In the genomic region with DNA sequence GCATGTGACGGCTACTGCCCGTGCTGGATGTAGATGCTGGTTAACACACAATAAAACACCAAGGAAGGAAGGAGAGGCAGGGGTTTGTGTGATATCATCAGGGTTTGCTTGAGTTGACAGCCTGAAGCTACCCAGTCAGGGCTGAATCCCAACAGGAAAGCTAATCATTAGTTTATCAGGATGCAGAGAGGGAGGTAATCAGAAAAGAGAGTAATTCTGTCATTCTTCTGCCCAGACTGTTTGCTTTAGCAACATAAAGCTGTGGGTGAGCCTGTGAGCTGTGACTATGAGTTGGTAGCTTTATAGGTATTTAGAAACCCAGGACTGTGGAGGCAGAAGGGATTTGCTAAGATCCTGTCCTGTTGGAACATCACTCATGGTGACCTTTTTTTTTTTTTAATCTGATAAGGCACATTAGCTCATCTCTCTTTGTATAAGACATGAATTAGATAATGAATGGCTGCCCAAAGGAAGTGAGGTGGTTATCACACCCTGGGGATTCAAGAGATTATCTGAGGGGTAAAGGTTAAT, we compare ENCODE assay signal across 14 cellular contexts.
DNase-seq lines count a peak whose midpoint lies in the region; ATAC-seq, FAIRE-seq and TF ChIP-seq lines count a peak whose summit lies in the region.
"Had no signal": no experiment of that assay in that cellular context is flagged by ENCODE, and none has a peak within 500 bp of the region (broad histone marks: within the 10 kb centered on the region; RNA-seq: fewer than 3 reads in every experiment).

No MANE protein-coding gene starts in this region.

- H3K4me1 Mint-ChIP-seq in endodermal cell = peaks cover 28% of the 10 kb centered on the region
- peaks cover 57% of the 10 kb centered on the region for H3K4me1 Mint-ChIP-seq in nephron progenitor cell
- H3K4me1 Mint-ChIP-seq: activated CD4-positive, alpha-beta T cell treated with anti-CD3 and anti-CD28 coated beads, Interleukin-2, amount 10 ng/mL, durations not matched to agents 24 days and 14 days had no signal

- FAIRE-seq in A549 (lab: Jason Lieb, UNC) = no peak

- H3K36me3 Mint-ChIP-seq in endodermal cell (ENCODE audit: low read depth) (peaks cover 13% of the 10 kb centered on the region), nephron progenitor cell (ENCODE audit: low read depth) (peaks cover 14% of the 10 kb centered on the region)

- POLR2A ChIA-PET in A549 (lab: Yijun Ruan, JAX) = interaction anchor here (0.5 to 1.0 kb wide), 3 partner anchors 55 to 242 kb away, joined by 3 to 5 read pairs (median 3); no protein-coding TSS in a partner anchor

- H3K27me3 Mint-ChIP-seq in endodermal cell (ENCODE audit: insufficient read depth) (no peaks in the 10 kb centered on the region), nephron progenitor cell (ENCODE audit: low read depth, poor library complexity) (peaks cover 2% of the 10 kb centered on the region)

- TF ChIP-seq RAD21 in A549 (conservative IDR thresholded peaks at IDR 0.05 in 1 of 2, IDR thresholded peaks at IDR 0.05 in 1 of 2) = no peak

- no peak for TF ChIP-seq POLR2A in A549 (IDR thresholded peaks at IDR 0.05; ENCODE audit: low read length)

- peak overlapping the region; percentile 64 for H3K4me2 ChIP-seq in A549

- H3K4me3 ChIP-seq in A549 (no peak overlapping the region), endodermal cell (ENCODE audit: low read length) (no peak overlapping the region)
- H3K4me3 ChIP-seq: SJCRH30, thoracic aorta had no signal

- TF ChIP-seq CTCF in A549 (IDR thresholded peaks at IDR 0.05) = no peak
- no peak for TF ChIP-seq CTCF in endodermal cell (conservative IDR thresholded peaks at IDR 0.05)
- TF ChIP-seq CTCF in nephron progenitor cell (IDR thresholded peaks at IDR 0.05) = no peak

- H3K9ac ChIP-seq in endodermal cell (ENCODE audit: extremely low read depth, low read length, poor library complexity, severe bottlenecking) = no peak overlapping the region

- H3K27ac Mint-ChIP-seq in endodermal cell = peak overlapping the region; percentile 83
- H3K27ac Mint-ChIP-seq in nephron progenitor cell = peak overlapping the region; percentile 95
- H3K27ac Mint-ChIP-seq: activated CD4-positive, alpha-beta T cell treated with anti-CD3 and anti-CD28 coated beads, Interleukin-2, amount 10 ng/mL, durations not matched to agents 24 days and 14 days had no signal

- no peak overlapping the region for H3K4me3 Mint-ChIP-seq in endodermal cell
- H3K4me3 Mint-ChIP-seq in nephron progenitor cell = peak overlapping the region; percentile 65
- H3K4me3 Mint-ChIP-seq: activated CD4-positive, alpha-beta T cell treated with anti-CD3 and anti-CD28 coated beads, Interleukin-2, amount 10 ng/mL, durations not matched to agents 24 days and 14 days had no signal

- peak; percentile 50 to 83; a peak in 4 of 6 replicates for ATAC-seq in A549
- ATAC-seq in GM18858 (IDR thresholded peaks at IDR 0.05; ENCODE audit: unreplicated experiment) = no peak
- no peak for ATAC-seq in GM19452 (IDR thresholded peaks at IDR 0.05; ENCODE audit: unreplicated experiment)

- WGBS in A549 (ENCODE audit: missing lambda C conversion rate) = 30% methylated on average over 2 of the region's 2 CpGs
- 22 to 93% methylated on average over 2 of the region's 2 CpGs for WGBS in endodermal cell (ENCODE audit: insufficient coverage in 1 of 2, insufficient read length in 1 of 2), 2 experiments

- no peak for TF ChIP-seq EP300 in A549 (IDR thresholded peaks at IDR 0.05)

- no peaks in the 10 kb centered on the region for H3K9me3 ChIP-seq in A549
- H3K9me3 ChIP-seq in endodermal cell (ENCODE audit: control insufficient read depth, low read length) = no peaks in the 10 kb centered on the region
- H3K9me3 ChIP-seq: SJCRH30, thoracic aorta had no signal

- CTCF ChIA-PET in A549 (lab: Yijun Ruan, JAX) = no interaction called here

- H3K36me3 ChIP-seq in endodermal cell (ENCODE audit: control insufficient read depth, insufficient read depth, low read length) = peaks cover 23% of the 10 kb centered on the region
- H3K36me3 ChIP-seq: SJCRH30, thoracic aorta had no signal

- peaks cover 35% of the 10 kb centered on the region for H3K4me1 ChIP-seq in A549
- peaks cover 18% of the 10 kb centered on the region for H3K4me1 ChIP-seq in endodermal cell (ENCODE audit: control insufficient read depth, insufficient read depth, low read length)

- no peaks in the 10 kb centered on the region for H3K27me3 ChIP-seq in endodermal cell (ENCODE audit: control insufficient read depth, insufficient read depth, low read length, poor library complexity, severe bottlenecking)
- H3K27me3 ChIP-seq: SJCRH30 had no signal

- H3K9me3 Mint-ChIP-seq in endodermal cell = no peaks in the 10 kb centered on the region
- H3K9me3 Mint-ChIP-seq in nephron progenitor cell = no peaks in the 10 kb centered on the region
- H3K9me3 Mint-ChIP-seq: activated CD4-positive, alpha-beta T cell treated with anti-CD3 and anti-CD28 coated beads, Interleukin-2, amount 10 ng/mL, durations not matched to agents 24 days and 14 days had no signal

- DNase-seq in A549 (ENCODE audit: low read depth in 1 of 2, low spot score in 1 of 2) (peak in 1 of 2 experiments; percentile 52), NCI-H2081 treated with DMSO at 0.1 percent for 48 hours (lab: John Stamatoyannopoulos, UW) (peak; percentile 11), endodermal cell (peak; percentile 54), nephron progenitor cell (no peak), HuH-7.5 (ENCODE audit: low spot score) (no peak), occipital lobe (lab: John Stamatoyannopoulos, UW) (no peak)
- DNase-seq: activated CD4-positive, alpha-beta T cell treated with anti-CD3 and anti-CD28 coated beads, Interleukin-2, amount 10 ng/mL, durations not matched to agents 24 days and 14 days; activated naive CD4-positive, alpha-beta T cell treated with Interleukin-2 at 50 U/mL for 16 hours; hippocampal formation; NCI-H2029 treated with DMSO at 0.1 percent for 48 hours had no signal

- H3K27ac ChIP-seq in A549 (peak overlapping the region; percentile 36 to 74; a peak in 5 of 6 replicates), endodermal cell (ENCODE audit: low read depth, low read length) (peak overlapping the region; percentile 32)
- H3K27ac ChIP-seq: SJCRH30 had no signal

TF ChIP-seq in A549, 52 proteins besides CTCF, POLR2A, EP300 and RAD21:
- TF ChIP-seq CBX8 (IDR thresholded peaks at IDR 0.05) (no peak), CHD4 (IDR thresholded peaks at IDR 0.05; ENCODE audit: borderline replicate concordance) (no peak), ZFP36 (IDR thresholded peaks at IDR 0.05; ENCODE audit: borderline replicate concordance, partially characterized antibody) (no peak), NFE2L2 (conservative IDR thresholded peaks at IDR 0.05; ENCODE audit: low read length) (no peak), HDAC2 (IDR thresholded peaks at IDR 0.05) (no peak), MAX (IDR thresholded peaks at IDR 0.05) (no peak), JUNB (IDR thresholded peaks at IDR 0.05) (no peak; the same call in 1 of the 2 replicates), ESRRA (IDR thresholded peaks at IDR 0.05; ENCODE audit: borderline replicate concordance, low read length) (no peak), POLR2AphosphoS2 (conservative IDR thresholded peaks at IDR 0.05; ENCODE audit: low read length) (no peak), SREBF2 (IDR thresholded peaks at IDR 0.05) (no peak), BHLHE40 (IDR thresholded peaks at IDR 0.05; ENCODE audit: low read depth, low read length) (no peak), EHMT2 (IDR thresholded peaks at IDR 0.05; ENCODE audit: low read depth) (no peak), CBX2 (IDR thresholded peaks at IDR 0.05; ENCODE audit: borderline replicate concordance, low read depth) (no peak), HOXA7 (CRISPR knock-in tag; IDR thresholded peaks at IDR 0.05) (no peak)
- TF ChIP-seq, protein P1, sequence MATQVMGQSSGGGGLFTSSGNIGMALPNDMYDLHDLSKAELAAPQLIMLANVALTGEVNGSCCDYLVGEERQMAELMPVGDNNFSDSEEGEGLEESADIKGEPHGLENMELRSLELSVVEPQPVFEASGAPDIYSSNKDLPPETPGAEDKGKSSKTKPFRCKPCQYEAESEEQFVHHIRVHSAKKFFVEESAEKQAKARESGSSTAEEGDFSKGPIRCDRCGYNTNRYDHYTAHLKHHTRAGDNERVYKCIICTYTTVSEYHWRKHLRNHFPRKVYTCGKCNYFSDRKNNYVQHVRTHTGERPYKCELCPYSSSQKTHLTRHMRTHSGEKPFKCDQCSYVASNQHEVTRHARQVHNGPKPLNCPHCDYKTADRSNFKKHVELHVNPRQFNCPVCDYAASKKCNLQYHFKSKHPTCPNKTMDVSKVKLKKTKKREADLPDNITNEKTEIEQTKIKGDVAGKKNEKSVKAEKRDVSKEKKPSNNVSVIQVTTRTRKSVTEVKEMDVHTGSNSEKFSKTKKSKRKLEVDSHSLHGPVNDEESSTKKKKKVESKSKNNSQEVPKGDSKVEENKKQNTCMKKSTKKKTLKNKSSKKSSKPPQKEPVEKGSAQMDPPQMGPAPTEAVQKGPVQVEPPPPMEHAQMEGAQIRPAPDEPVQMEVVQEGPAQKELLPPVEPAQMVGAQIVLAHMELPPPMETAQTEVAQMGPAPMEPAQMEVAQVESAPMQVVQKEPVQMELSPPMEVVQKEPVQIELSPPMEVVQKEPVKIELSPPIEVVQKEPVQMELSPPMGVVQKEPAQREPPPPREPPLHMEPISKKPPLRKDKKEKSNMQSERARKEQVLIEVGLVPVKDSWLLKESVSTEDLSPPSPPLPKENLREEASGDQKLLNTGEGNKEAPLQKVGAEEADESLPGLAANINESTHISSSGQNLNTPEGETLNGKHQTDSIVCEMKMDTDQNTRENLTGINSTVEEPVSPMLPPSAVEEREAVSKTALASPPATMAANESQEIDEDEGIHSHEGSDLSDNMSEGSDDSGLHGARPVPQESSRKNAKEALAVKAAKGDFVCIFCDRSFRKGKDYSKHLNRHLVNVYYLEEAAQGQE (IDR thresholded peaks at IDR 0.05) = no peak
- TF ChIP-seq, protein P2, sequence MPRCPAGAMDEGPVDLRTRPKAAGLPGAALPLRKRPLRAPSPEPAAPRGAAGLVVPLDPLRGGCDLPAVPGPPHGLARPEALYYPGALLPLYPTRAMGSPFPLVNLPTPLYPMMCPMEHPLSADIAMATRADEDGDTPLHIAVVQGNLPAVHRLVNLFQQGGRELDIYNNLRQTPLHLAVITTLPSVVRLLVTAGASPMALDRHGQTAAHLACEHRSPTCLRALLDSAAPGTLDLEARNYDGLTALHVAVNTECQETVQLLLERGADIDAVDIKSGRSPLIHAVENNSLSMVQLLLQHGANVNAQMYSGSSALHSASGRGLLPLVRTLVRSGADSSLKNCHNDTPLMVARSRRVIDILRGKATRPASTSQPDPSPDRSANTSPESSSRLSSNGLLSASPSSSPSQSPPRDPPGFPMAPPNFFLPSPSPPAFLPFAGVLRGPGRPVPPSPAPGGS (IDR thresholded peaks at IDR 0.05) = no peak

Comparison
In these comparisons a context has a peak if more than half of its experiments do, and no peak if none do; other contexts are left out.
1. ATAC-seq: peak in A549 (2 of 2); none in GM18858 (single experiment) and GM19452 (single experiment).
2. DNase-seq: peak in NCI-H2081 treated with DMSO at 0.1 percent for 48 hours (single experiment) and endodermal cell (single experiment); none in nephron progenitor cell (single experiment), HuH-7.5 (single experiment) and occipital lobe (single experiment).